Comparison of ENCODE assay signal across 2 cellular contexts in genomic region chr6:116400376-116400775, GRCh38.
TF ChIP-seq lines count a peak whose summit lies in the region.

No MANE protein-coding gene starts in this region.

TF ChIP-seq in SK-N-SH treated with all-trans-retinoic acid at 6 μM for 48 hours, 23 proteins besides CTCF, POLR2A, EP300 and RAD21 (continued from another document):
- TF ChIP-seq, protein P1, sequence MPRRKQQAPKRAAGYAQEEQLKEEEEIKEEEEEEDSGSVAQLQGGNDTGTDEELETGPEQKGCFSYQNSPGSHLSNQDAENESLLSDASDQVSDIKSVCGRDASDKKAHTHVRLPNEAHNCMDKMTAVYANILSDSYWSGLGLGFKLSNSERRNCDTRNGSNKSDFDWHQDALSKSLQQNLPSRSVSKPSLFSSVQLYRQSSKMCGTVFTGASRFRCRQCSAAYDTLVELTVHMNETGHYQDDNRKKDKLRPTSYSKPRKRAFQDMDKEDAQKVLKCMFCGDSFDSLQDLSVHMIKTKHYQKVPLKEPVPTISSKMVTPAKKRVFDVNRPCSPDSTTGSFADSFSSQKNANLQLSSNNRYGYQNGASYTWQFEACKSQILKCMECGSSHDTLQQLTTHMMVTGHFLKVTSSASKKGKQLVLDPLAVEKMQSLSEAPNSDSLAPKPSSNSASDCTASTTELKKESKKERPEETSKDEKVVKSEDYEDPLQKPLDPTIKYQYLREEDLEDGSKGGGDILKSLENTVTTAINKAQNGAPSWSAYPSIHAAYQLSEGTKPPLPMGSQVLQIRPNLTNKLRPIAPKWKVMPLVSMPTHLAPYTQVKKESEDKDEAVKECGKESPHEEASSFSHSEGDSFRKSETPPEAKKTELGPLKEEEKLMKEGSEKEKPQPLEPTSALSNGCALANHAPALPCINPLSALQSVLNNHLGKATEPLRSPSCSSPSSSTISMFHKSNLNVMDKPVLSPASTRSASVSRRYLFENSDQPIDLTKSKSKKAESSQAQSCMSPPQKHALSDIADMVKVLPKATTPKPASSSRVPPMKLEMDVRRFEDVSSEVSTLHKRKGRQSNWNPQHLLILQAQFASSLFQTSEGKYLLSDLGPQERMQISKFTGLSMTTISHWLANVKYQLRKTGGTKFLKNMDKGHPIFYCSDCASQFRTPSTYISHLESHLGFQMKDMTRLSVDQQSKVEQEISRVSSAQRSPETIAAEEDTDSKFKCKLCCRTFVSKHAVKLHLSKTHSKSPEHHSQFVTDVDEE (CRISPR knock-in tag; IDR thresholded peaks at IDR 0.05): no peak

TF ChIP-seq in SK-N-SH, 30 proteins besides CTCF, POLR2A, EP300 and RAD21 (continued from another document):
- TF ChIP-seq EZH2phosphoT487 (IDR thresholded peaks at IDR 0.05; ENCODE audit: borderline replicate concordance, low read depth): no peak
- TF ChIP-seq, protein P2, sequence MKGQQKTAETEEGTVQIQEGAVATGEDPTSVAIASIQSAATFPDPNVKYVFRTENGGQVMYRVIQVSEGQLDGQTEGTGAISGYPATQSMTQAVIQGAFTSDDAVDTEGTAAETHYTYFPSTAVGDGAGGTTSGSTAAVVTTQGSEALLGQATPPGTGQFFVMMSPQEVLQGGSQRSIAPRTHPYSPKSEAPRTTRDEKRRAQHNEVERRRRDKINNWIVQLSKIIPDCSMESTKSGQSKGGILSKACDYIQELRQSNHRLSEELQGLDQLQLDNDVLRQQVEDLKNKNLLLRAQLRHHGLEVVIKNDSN (IDR thresholded peaks at IDR 0.05; ENCODE audit: borderline replicate concordance, low read depth): no peak
- no peak for TF ChIP-seq TAF1 (IDR thresholded peaks at IDR 0.05; ENCODE audit: borderline replicate concordance, low read depth, low read length)
- TF ChIP-seq NFIC (IDR thresholded peaks at IDR 0.05; ENCODE audit: borderline replicate concordance): no peak
- no peak for TF ChIP-seq FOSL2 (IDR thresholded peaks at IDR 0.05; ENCODE audit: borderline replicate concordance, low read depth)
- TF ChIP-seq, protein P3, sequence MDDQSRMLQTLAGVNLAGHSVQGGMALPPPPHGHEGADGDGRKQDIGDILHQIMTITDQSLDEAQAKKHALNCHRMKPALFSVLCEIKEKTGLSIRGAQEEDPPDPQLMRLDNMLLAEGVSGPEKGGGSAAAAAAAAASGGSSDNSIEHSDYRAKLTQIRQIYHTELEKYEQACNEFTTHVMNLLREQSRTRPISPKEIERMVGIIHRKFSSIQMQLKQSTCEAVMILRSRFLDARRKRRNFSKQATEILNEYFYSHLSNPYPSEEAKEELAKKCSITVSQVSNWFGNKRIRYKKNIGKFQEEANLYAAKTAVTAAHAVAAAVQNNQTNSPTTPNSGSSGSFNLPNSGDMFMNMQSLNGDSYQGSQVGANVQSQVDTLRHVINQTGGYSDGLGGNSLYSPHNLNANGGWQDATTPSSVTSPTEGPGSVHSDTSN (IDR thresholded peaks at IDR 0.05): no peak
- no peak for TF ChIP-seq MEF2A (IDR thresholded peaks at IDR 0.05; ENCODE audit: borderline replicate concordance, low read depth)
- TF ChIP-seq MXI1 (IDR thresholded peaks at IDR 0.05; ENCODE audit: low read depth, low read length): no peak
- no peak for TF ChIP-seq NRF1 (IDR thresholded peaks at IDR 0.05; ENCODE audit: low read depth, low read length)
